8 cellular contexts compared by ENCODE assay signal in the genomic region with DNA sequence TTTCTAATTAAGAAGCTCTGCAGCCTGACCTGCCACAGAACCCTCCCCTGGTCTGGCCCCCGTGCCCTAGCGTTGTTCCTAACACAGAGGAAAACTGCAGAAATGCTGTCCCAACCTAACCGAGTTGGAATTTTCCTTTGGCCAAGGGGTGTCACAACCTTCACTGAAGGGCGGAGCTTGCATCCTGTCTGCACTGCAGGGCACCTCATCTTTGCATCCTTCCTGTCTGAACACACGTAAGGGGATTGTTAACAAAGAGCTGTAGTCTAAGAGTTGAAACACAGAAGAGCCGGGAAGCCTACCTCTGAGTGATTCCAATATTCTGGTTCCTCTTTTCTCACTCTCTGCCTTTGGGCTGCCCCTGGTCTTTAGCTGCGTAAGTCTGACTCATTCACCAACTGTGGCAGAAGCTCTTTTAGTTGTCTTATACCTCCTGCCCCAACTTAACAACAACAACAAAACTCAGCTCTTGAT. TPM values are rescaled to one million over a fixed set of nuclear protein-coding genes. Genes with fewer than 3 reads are reported as not detected.
DNase-seq lines count a peak whose midpoint lies in the region; ATAC-seq and TF ChIP-seq lines count a peak whose summit lies in the region.

No MANE protein-coding gene starts in this region.

- intact Hi-C loops in esophagus squamous epithelium (cut with DNase I) = loop anchor here (10.0 kb wide), 1 partner anchor 146 kb away; a partner anchor contains a TSS
- intact Hi-C loops in sciatic nerve (cut with DNase I) = loop anchor here (2.0 kb wide), 1 partner anchor 38 kb away; no protein-coding TSS in a partner anchor

- ATAC-seq in GM21423 (IDR thresholded peaks at IDR 0.05; ENCODE audit: unreplicated experiment) (peak; percentile 77), sciatic nerve (peak; percentile 10)

- H3K4me1 Mint-ChIP-seq in activated CD4-positive, alpha-beta memory T cell treated with anti-CD3 and anti-CD28 coated beads, Interleukin-2, amount 10 ng/mL, durations not matched to agents 7 days and 5 days = peaks cover 43% of the 10 kb centered on the region

- H3K27me3 Mint-ChIP-seq in activated CD4-positive, alpha-beta memory T cell treated with anti-CD3 and anti-CD28 coated beads, Interleukin-2, amount 10 ng/mL, durations not matched to agents 7 days and 5 days = no peaks in the 10 kb centered on the region

- no peaks in the 10 kb centered on the region for H3K36me3 ChIP-seq in esophagus squamous epithelium

- H3K9me3 ChIP-seq in esophagus squamous epithelium = no peaks in the 10 kb centered on the region

- no peak overlapping the region; the same call in 1 of the 2 replicates for H3K4me3 ChIP-seq in GM12864 (ENCODE audit: low read depth, low read length)
- peak overlapping the region in 1 of 4 donors; percentile 27 for H3K4me3 ChIP-seq in esophagus squamous epithelium

- H3K27ac ChIP-seq in esophagus squamous epithelium = peak overlapping the region; percentile 18 to 85 (median 76)

- H3K27ac Mint-ChIP-seq in activated CD4-positive, alpha-beta memory T cell treated with anti-CD3 and anti-CD28 coated beads, Interleukin-2, amount 10 ng/mL, durations not matched to agents 7 days and 5 days = peak overlapping the region; percentile 60

- TF ChIP-seq CTCF in GM12864 (IDR thresholded peaks at IDR 0.05; ENCODE audit: low read depth, low read length, missing control alignments) = no peak
- TF ChIP-seq CTCF in esophagus squamous epithelium (IDR thresholded peaks at IDR 0.05) = no peak

- WGBS in esophagus squamous epithelium, 2 donors = 21 to 34% methylated on average over 6 to 7 of the region's 7 CpGs

- CTCF ChIA-PET in activated CD4-positive, alpha-beta memory T cell treated with anti-CD3 and anti-CD28 coated beads, Interleukin-2, amount 10 ng/mL, durations not matched to agents 7 days and 5 days (lab: Charles Lee) = interaction anchor here (0.8 to 3.3 kb wide), 10 partner anchors 10 to 342 kb away, joined by 3 to 21 read pairs (median 6); a partner anchor contains a TSS

- H3K9me3 Mint-ChIP-seq in activated CD4-positive, alpha-beta memory T cell treated with anti-CD3 and anti-CD28 coated beads, Interleukin-2, amount 10 ng/mL, durations not matched to agents 7 days and 5 days = no peaks in the 10 kb centered on the region

- TF ChIP-seq POLR2A in esophagus squamous epithelium (IDR thresholded peaks at IDR 0.05) = no peak

- H3K4me3 Mint-ChIP-seq in activated CD4-positive, alpha-beta memory T cell treated with anti-CD3 and anti-CD28 coated beads, Interleukin-2, amount 10 ng/mL, durations not matched to agents 7 days and 5 days = peak overlapping the region; percentile 85

- H3K4me1 ChIP-seq in esophagus squamous epithelium = peaks cover 0 to 59% (median 33%) of the 10 kb centered on the region in 3 donors

- no peaks in the 10 kb centered on the region for H3K27me3 ChIP-seq in esophagus squamous epithelium

- DNase-seq in GM12864 (ENCODE audit: low read depth) (peak; percentile 70), HK-2 (ENCODE audit: unreplicated experiment) (peak; percentile 37), esophagus squamous epithelium (lab: John Stamatoyannopoulos, UW) (no peak), sciatic nerve (ENCODE audit: low spot score) (no peak), NCI-H2196 (lab: John Stamatoyannopoulos, UW; ENCODE audit: unreplicated experiment) (no peak), foreskin melanocyte (no peak)
- peak; percentile 41 for DNase-seq in activated CD4-positive, alpha-beta memory T cell treated with anti-CD3 and anti-CD28 coated beads, Interleukin-2, amount 10 ng/mL, durations not matched to agents 7 days and 5 days

- H3K36me3 Mint-ChIP-seq in activated CD4-positive, alpha-beta memory T cell treated with anti-CD3 and anti-CD28 coated beads, Interleukin-2, amount 10 ng/mL, durations not matched to agents 7 days and 5 days (ENCODE audit: low read depth) = no peaks in the 10 kb centered on the region

- POLR2A ChIA-PET in activated CD4-positive, alpha-beta memory T cell treated with anti-CD3 and anti-CD28 coated beads, Interleukin-2, amount 10 ng/mL, durations not matched to agents 7 days and 5 days (lab: Charles Lee) = interaction anchor here (0.7 to 5.3 kb wide), 8 partner anchors 11 to 148 kb away, joined by 3 to 39 read pairs (median 3); a partner anchor contains a TSS

RNA-seq across cellular contexts. Expression of a gene that starts 1.6 kb away (rescaled TPM):
- 1 to 10 TPM; 5.6 to 7.4 TPM for total RNA-seq in activated CD4-positive, alpha-beta memory T cell treated with anti-CD3 and anti-CD28 coated beads, Interleukin-2, amount 10 ng/mL, durations not matched to agents 7 days and 5 days
- total RNA-seq in esophagus squamous epithelium (10 to 100 TPM in 2 of 4 donors, 1 to 10 TPM in 2; 2.8 to 26.1 (median 9.2) TPM), sciatic nerve (45.2 TPM)

RNA-seq across cellular contexts. Expression of a gene that starts 20.0 kb away (rescaled TPM):
- not detected for total RNA-seq in activated CD4-positive, alpha-beta memory T cell treated with anti-CD3 and anti-CD28 coated beads, Interleukin-2, amount 10 ng/mL, durations not matched to agents 7 days and 5 days
- total RNA-seq in esophagus squamous epithelium = 10 to 100 TPM in 1 of 4 donors, 1 to 10 TPM in 3; 2.4 to 10.2 (median 3.7) TPM
- total RNA-seq in sciatic nerve = not detected

RNA-seq across cellular contexts. Expression of a gene that starts 26.2 kb away (rescaled TPM):
- not detected for total RNA-seq in activated CD4-positive, alpha-beta memory T cell treated with anti-CD3 and anti-CD28 coated beads, Interleukin-2, amount 10 ng/mL, durations not matched to agents 7 days and 5 days
- under 1 TPM in 1 of 4 donors, not detected in 3; 0.19 TPM for total RNA-seq in esophagus squamous epithelium
- total RNA-seq in sciatic nerve = 14.4 TPM

RNA-seq across cellular contexts. Expression of a gene that starts 27.2 kb away (rescaled TPM):
- total RNA-seq in activated CD4-positive, alpha-beta memory T cell treated with anti-CD3 and anti-CD28 coated beads, Interleukin-2, amount 10 ng/mL, durations not matched to agents 7 days and 5 days = not detected
- total RNA-seq in esophagus squamous epithelium (10 to 100 TPM; 22.9 to 85.0 (median 45.2) TPM), sciatic nerve (1,238 TPM)

RNA-seq across cellular contexts. Expression of a gene that starts 59.4 kb away (rescaled TPM):
- 10 to 100 TPM; 19.0 to 19.4 TPM for total RNA-seq in activated CD4-positive, alpha-beta memory T cell treated with anti-CD3 and anti-CD28 coated beads, Interleukin-2, amount 10 ng/mL, durations not matched to agents 7 days and 5 days
- total RNA-seq in esophagus squamous epithelium (10 to 100 TPM; 12.7 to 28.8 (median 17.7) TPM), sciatic nerve (18.8 TPM)

Comparison
In these comparisons a context has a peak if more than half of its experiments do, and no peak if none do; other contexts are left out.
1. DNase-seq: peak in GM12864 (single experiment), HK-2 (single experiment) and activated CD4-positive, alpha-beta memory T cell treated with anti-CD3 and anti-CD28 coated beads, Interleukin-2, amount 10 ng/mL, durations not matched to agents 7 days and 5 days (single experiment); none in esophagus squamous epithelium (single experiment), sciatic nerve (single experiment), NCI-H2196 (single experiment) and foreskin melanocyte (single experiment).
2. RNA of a gene that starts 26.2 kb away (total RNA-seq): 14.4 TPM in sciatic nerve (single experiment); 0.19 TPM in esophagus squamous epithelium and not detected in activated CD4-positive, alpha-beta memory T cell treated with anti-CD3 and anti-CD28 coated beads, Interleukin-2, amount 10 ng/mL, durations not matched to agents 7 days and 5 days; every median in the first group is over 10 times any median in the second.